12 cellular contexts compared by ENCODE assay signal in the genomic region with DNA sequence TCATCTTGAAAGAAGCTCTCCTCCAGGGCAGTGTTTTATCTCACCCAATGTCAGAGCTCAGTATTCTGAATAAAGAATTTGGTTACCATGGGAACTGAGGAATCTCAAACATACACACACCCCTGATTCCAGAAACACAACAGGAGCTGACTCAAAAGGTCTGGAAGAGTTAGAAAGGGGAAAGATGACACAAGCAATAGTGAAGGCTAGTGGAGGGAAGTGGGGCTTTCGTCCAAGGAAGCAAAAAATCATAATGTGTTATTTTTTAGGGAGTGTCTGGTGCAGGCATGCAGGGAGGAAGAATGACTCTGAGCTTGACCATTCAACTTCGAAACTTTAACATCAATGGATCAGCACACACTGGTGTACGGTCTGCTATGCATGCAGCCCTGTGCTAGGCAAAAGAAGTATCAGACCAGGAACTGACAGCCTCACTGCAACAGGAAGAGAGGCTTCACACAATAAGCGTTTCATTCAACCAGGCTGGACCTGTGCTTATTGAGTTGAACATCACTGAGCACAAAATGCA. TPM values are rescaled to one million over a fixed set of nuclear protein-coding genes. Genes with fewer than 3 reads are reported as not detected.
A peak's percentile ranks its signal among the peaks of the same experiment; 100 is the strongest.
DNase-seq lines count a peak whose midpoint lies in the region; ATAC-seq and TF ChIP-seq lines count a peak whose summit lies in the region.
"Had no signal": no experiment of that assay in that cellular context is flagged by ENCODE, and none has a peak within 500 bp of the region (broad histone marks: within the 10 kb centered on the region; RNA-seq: fewer than 3 reads in every experiment).

No MANE protein-coding gene starts in this region.

- DNase-seq in AG20443 (ENCODE audit: low spot score): peak; percentile 89
- peak; percentile 47 for DNase-seq in T1000 (lab: John Stamatoyannopoulos, UW)
- peak; percentile 90 for DNase-seq in fibroblast of the conjunctiva (ENCODE audit: low read depth)
- DNase-seq in omental fat pad (ENCODE audit: low spot score): no peak
- DNase-seq in NCI-H1694 treated with DMSO at 0.1 percent for 48 hours (lab: John Stamatoyannopoulos, UW): no peak
- DNase-seq in NOMO-1 treated with DMSO at 0.1 percent for 48 hours (lab: John Stamatoyannopoulos, UW; ENCODE audit: unreplicated experiment): no peak
- DNase-seq in activated CD4-positive, alpha-beta T cell treated with anti-CD3 and anti-CD28 coated beads for 36 hours: no peak
- DNase-seq in NCI-H2227 (lab: John Stamatoyannopoulos, UW; ENCODE audit: unreplicated experiment): no peak
- DNase-seq: activated CD4-positive, alpha-beta T cell treated with anti-CD3 and anti-CD28 coated beads, Interleukin-2, amount 10 ng/mL, durations not matched to agents 24 days and 14 days; NCI-H2171 treated with DMSO at 0.1 percent for 48 hours had no signal

- H3K27ac Mint-ChIP-seq in activated CD4-positive, alpha-beta T cell treated with anti-CD3 and anti-CD28 coated beads for 36 hours: no peak overlapping the region
- H3K27ac Mint-ChIP-seq: activated CD4-positive, alpha-beta T cell treated with anti-CD3 and anti-CD28 coated beads, Interleukin-2, amount 10 ng/mL, durations not matched to agents 24 days and 14 days; stimulated activated naive CD8-positive, alpha-beta T cell treated with anti-CD3 and anti-CD28 coated beads, Interleukin-15, Interleukin-2, amounts not matched to agents 100 ng/mL and 50 ng/mL, for 24 hours had no signal

- intact Hi-C loops in activated CD4-positive, alpha-beta T cell treated with anti-CD3 and anti-CD28 coated beads for 36 hours (cut with DNase I, micrococcal nuclease): loop anchor here in 1 of 2 experiments (5.0 kb wide), 1 partner anchor 192 kb away; a partner anchor contains a TSS

- POLR2A ChIA-PET in activated CD4-positive, alpha-beta T cell treated with anti-CD3 and anti-CD28 coated beads for 36 hours (lab: Charles Lee): no interaction called here

- no peaks in the 10 kb centered on the region for H3K9me3 Mint-ChIP-seq in activated CD4-positive, alpha-beta T cell treated with anti-CD3 and anti-CD28 coated beads for 36 hours (ENCODE audit: low read depth)
- H3K9me3 Mint-ChIP-seq: activated CD4-positive, alpha-beta T cell treated with anti-CD3 and anti-CD28 coated beads, Interleukin-2, amount 10 ng/mL, durations not matched to agents 24 days and 14 days; stimulated activated naive CD8-positive, alpha-beta T cell treated with anti-CD3 and anti-CD28 coated beads, Interleukin-15, Interleukin-2, amounts not matched to agents 100 ng/mL and 50 ng/mL, for 24 hours had no signal

- H3K36me3 Mint-ChIP-seq in activated CD4-positive, alpha-beta T cell treated with anti-CD3 and anti-CD28 coated beads for 36 hours (ENCODE audit: low read depth): peaks cover 11% of the 10 kb centered on the region

- no peak overlapping the region for H3K4me3 Mint-ChIP-seq in activated CD4-positive, alpha-beta T cell treated with anti-CD3 and anti-CD28 coated beads for 36 hours
- H3K4me3 Mint-ChIP-seq: activated CD4-positive, alpha-beta T cell treated with anti-CD3 and anti-CD28 coated beads, Interleukin-2, amount 10 ng/mL, durations not matched to agents 24 days and 14 days; stimulated activated naive CD8-positive, alpha-beta T cell treated with anti-CD3 and anti-CD28 coated beads, Interleukin-15, Interleukin-2, amounts not matched to agents 100 ng/mL and 50 ng/mL, for 24 hours had no signal

- TF ChIP-seq CTCF in omental fat pad (IDR thresholded peaks at IDR 0.05): no peak

- CTCF ChIA-PET in activated CD4-positive, alpha-beta T cell treated with anti-CD3 and anti-CD28 coated beads for 36 hours (lab: Charles Lee): interaction anchor here (1.3 to 1.4 kb wide), 2 partner anchors 11 to 232 kb away, joined by 3 to 6 read pairs; no protein-coding TSS in a partner anchor

- H3K4me1 Mint-ChIP-seq in activated CD4-positive, alpha-beta T cell treated with anti-CD3 and anti-CD28 coated beads for 36 hours: no peaks in the 10 kb centered on the region
- H3K4me1 Mint-ChIP-seq: activated CD4-positive, alpha-beta T cell treated with anti-CD3 and anti-CD28 coated beads, Interleukin-2, amount 10 ng/mL, durations not matched to agents 24 days and 14 days had no signal

- ATAC-seq in omental fat pad (ENCODE audit: low FRiP score): peak; percentile 87
- no peak for ATAC-seq in activated CD4-positive, alpha-beta T cell treated with anti-CD3 and anti-CD28 coated beads for 36 hours

- no peaks in the 10 kb centered on the region for H3K27me3 Mint-ChIP-seq in activated CD4-positive, alpha-beta T cell treated with anti-CD3 and anti-CD28 coated beads for 36 hours
- H3K27me3 Mint-ChIP-seq: activated CD4-positive, alpha-beta T cell treated with anti-CD3 and anti-CD28 coated beads, Interleukin-2, amount 10 ng/mL, durations not matched to agents 24 days and 14 days; stimulated activated naive CD8-positive, alpha-beta T cell treated with anti-CD3 and anti-CD28 coated beads, Interleukin-15, Interleukin-2, amounts not matched to agents 100 ng/mL and 50 ng/mL, for 24 hours had no signal

RNA-seq across cellular contexts. Expression of a gene that starts 20.3 kb away (rescaled TPM):
- 10 to 100 TPM; 44.5 to 78.0 (median 49.0) TPM for total RNA-seq in omental fat pad
- 10 to 100 TPM; 23.5 to 28.6 TPM for total RNA-seq in activated CD4-positive, alpha-beta T cell treated with anti-CD3 and anti-CD28 coated beads for 36 hours

RNA-seq across cellular contexts. Expression of a gene that starts 27.8 kb away (rescaled TPM):
- not detected for total RNA-seq in omental fat pad
- not detected for total RNA-seq in activated CD4-positive, alpha-beta T cell treated with anti-CD3 and anti-CD28 coated beads for 36 hours
- total RNA-seq: activated CD4-positive, alpha-beta T cell treated with anti-CD3 and anti-CD28 coated beads, Interleukin-2, amount 10 ng/mL, durations not matched to agents 24 days and 14 days; cerebellum had no signal

Comparison
In these comparisons a context has a peak if more than half of its experiments do, and no peak if none do; other contexts are left out.
1. DNase-seq: peak in AG20443 (single experiment), T1000 (single experiment) and fibroblast of the conjunctiva (single experiment); none in omental fat pad (single experiment), NCI-H1694 treated with DMSO at 0.1 percent for 48 hours (single experiment), NOMO-1 treated with DMSO at 0.1 percent for 48 hours (single experiment), activated CD4-positive, alpha-beta T cell treated with anti-CD3 and anti-CD28 coated beads for 36 hours (single experiment) and NCI-H2227 (single experiment).